Comparison of ENCODE assay signal across 9 cellular contexts in genomic region chr7:51141451-51141971, GRCh38.
DNase-seq lines count a peak whose midpoint lies in the region; ATAC-seq and TF ChIP-seq lines count a peak whose summit lies in the region.
"Had no signal": no experiment of that assay in that cellular context is flagged by ENCODE, and none has a peak within 500 bp of the region (broad histone marks: within the 10 kb centered on the region; RNA-seq: fewer than 3 reads in every experiment).

No MANE protein-coding gene starts in this region.

- POLR2A ChIA-PET in activated CD8-positive, alpha-beta T cell treated with anti-CD3 and anti-CD28 coated beads for 36 hours (lab: Charles Lee), result interaction anchor here (0.6 to 0.9 kb wide), 3 partner anchors 21 to 664 kb away, joined by 3 to 4 read pairs (median 3); no protein-coding TSS in a partner anchor
- POLR2A ChIA-PET in activated CD8-positive, alpha-beta T cell treated with anti-CD3 and anti-CD28 coated beads, Interleukin-2, amount 10 ng/mL, durations not matched to agents 7 days and 5 days (lab: Charles Lee), result interaction anchor here (0.6 kb wide), 1 partner anchor 1053 kb away, joined by 3 read pairs; no protein-coding TSS in a partner anchor

- peak; percentile 69 for TF ChIP-seq CTCF in activated CD8-positive, alpha-beta T cell treated with anti-CD3 and anti-CD28 coated beads for 36 hours (IDR thresholded peaks at IDR 0.05)
- TF ChIP-seq CTCF in lower leg skin (IDR thresholded peaks at IDR 0.05), result no peak

- no peak overlapping the region for H3K4me3 Mint-ChIP-seq in activated CD8-positive, alpha-beta T cell treated with anti-CD3 and anti-CD28 coated beads for 36 hours
- H3K4me3 Mint-ChIP-seq in activated CD8-positive, alpha-beta T cell treated with anti-CD3 and anti-CD28 coated beads, Interleukin-2, amount 10 ng/mL, durations not matched to agents 7 days and 5 days, result no peak overlapping the region
- no peak overlapping the region for H3K4me3 Mint-ChIP-seq in effector memory CD8-positive, alpha-beta T cell
- H3K4me3 Mint-ChIP-seq: activated T-cell treated with anti-CD3 and anti-CD28 coated beads, Interleukin-2, amount 50 U/mL, for 4 hours had no signal

- peaks cover 2% of the 10 kb centered on the region for H3K9me3 Mint-ChIP-seq in activated CD8-positive, alpha-beta T cell treated with anti-CD3 and anti-CD28 coated beads for 36 hours
- H3K9me3 Mint-ChIP-seq in activated CD8-positive, alpha-beta T cell treated with anti-CD3 and anti-CD28 coated beads, Interleukin-2, amount 10 ng/mL, durations not matched to agents 7 days and 5 days (ENCODE audit: insufficient read depth), result no peaks in the 10 kb centered on the region
- H3K9me3 Mint-ChIP-seq in effector memory CD8-positive, alpha-beta T cell, result no peaks in the 10 kb centered on the region
- H3K9me3 Mint-ChIP-seq: activated T-cell treated with anti-CD3 and anti-CD28 coated beads, Interleukin-2, amount 50 U/mL, for 4 hours had no signal

- peaks cover 3% of the 10 kb centered on the region for H3K4me1 Mint-ChIP-seq in activated CD8-positive, alpha-beta T cell treated with anti-CD3 and anti-CD28 coated beads for 36 hours (ENCODE audit: low read depth)
- peaks cover 13% of the 10 kb centered on the region for H3K4me1 Mint-ChIP-seq in activated CD8-positive, alpha-beta T cell treated with anti-CD3 and anti-CD28 coated beads, Interleukin-2, amount 10 ng/mL, durations not matched to agents 7 days and 5 days (ENCODE audit: low read depth)
- H3K4me1 Mint-ChIP-seq in effector memory CD8-positive, alpha-beta T cell (ENCODE audit: low read depth in 2 of 2), result peaks cover 0 to 2% of the 10 kb centered on the region in 2 donors

- no peak overlapping the region for H3K27ac Mint-ChIP-seq in activated CD8-positive, alpha-beta T cell treated with anti-CD3 and anti-CD28 coated beads for 36 hours
- H3K27ac Mint-ChIP-seq in activated CD8-positive, alpha-beta T cell treated with anti-CD3 and anti-CD28 coated beads, Interleukin-2, amount 10 ng/mL, durations not matched to agents 7 days and 5 days, result no peak overlapping the region
- no peak overlapping the region for H3K27ac Mint-ChIP-seq in effector memory CD8-positive, alpha-beta T cell

- TF ChIP-seq POLR2A in lower leg skin (IDR thresholded peaks at IDR 0.05), result no peak

- DNase-seq in activated CD8-positive, alpha-beta T cell treated with anti-CD3 and anti-CD28 coated beads for 36 hours, result peak; percentile 16
- no peak for DNase-seq in activated CD8-positive, alpha-beta T cell treated with anti-CD3 and anti-CD28 coated beads, Interleukin-2, amount 10 ng/mL, durations not matched to agents 7 days and 5 days
- DNase-seq in NCI-H446 treated with DMSO at 0.1 percent for 48 hours (lab: John Stamatoyannopoulos, UW) (peak; percentile 31), dermis microvascular lymphatic vessel endothelial cell (ENCODE audit: low read depth in 2 of 2) (peak; percentile 51 to 75), myocyte (ENCODE audit: low read depth) (peak; percentile 63), lower leg skin (ENCODE audit: low spot score in 2 of 2) (no peak)
- DNase-seq in effector memory CD8-positive, alpha-beta T cell, result no peak
- DNase-seq: activated T-cell treated with anti-CD3 and anti-CD28 coated beads, Interleukin-2, amount 50 U/mL, for 4 hours had no signal

- intact Hi-C loops in activated CD8-positive, alpha-beta T cell treated with anti-CD3 and anti-CD28 coated beads for 36 hours (cut with micrococcal nuclease), result loop anchor here (10.0 kb wide), 1 partner anchor 677 kb away; no protein-coding TSS in a partner anchor
- intact Hi-C loops in lower leg skin (cut with DNase I; ENCODE audit: low total_unique reads), result no loop called here

- no peak overlapping the region for H3K4me3 ChIP-seq in lower leg skin (ENCODE audit: low read depth, poor library complexity, severe bottlenecking)

- 4 to 9% methylated on average over 4 of the region's 4 CpGs for WGBS in lower leg skin, 2 donors

- CTCF ChIA-PET in activated CD8-positive, alpha-beta T cell treated with anti-CD3 and anti-CD28 coated beads for 36 hours (lab: Charles Lee), result interaction anchor here (0.5 to 3.7 kb wide), 40 partner anchors 8 to 1049 kb away, joined by 3 to 33 read pairs (median 4); no protein-coding TSS in a partner anchor
- CTCF ChIA-PET in activated CD8-positive, alpha-beta T cell treated with anti-CD3 and anti-CD28 coated beads, Interleukin-2, amount 10 ng/mL, durations not matched to agents 7 days and 5 days (lab: Charles Lee), result interaction anchor here (0.6 to 3.9 kb wide), 54 partner anchors 8 to 1126 kb away, joined by 3 to 41 read pairs (median 4); no protein-coding TSS in a partner anchor

- H3K36me3 Mint-ChIP-seq in activated CD8-positive, alpha-beta T cell treated with anti-CD3 and anti-CD28 coated beads for 36 hours (ENCODE audit: low read depth), result no peaks in the 10 kb centered on the region
- no peaks in the 10 kb centered on the region for H3K36me3 Mint-ChIP-seq in activated CD8-positive, alpha-beta T cell treated with anti-CD3 and anti-CD28 coated beads, Interleukin-2, amount 10 ng/mL, durations not matched to agents 7 days and 5 days (ENCODE audit: low read depth)
- no peaks in the 10 kb centered on the region for H3K36me3 Mint-ChIP-seq in effector memory CD8-positive, alpha-beta T cell (ENCODE audit: insufficient read depth)

- no peaks in the 10 kb centered on the region for H3K27me3 Mint-ChIP-seq in activated CD8-positive, alpha-beta T cell treated with anti-CD3 and anti-CD28 coated beads for 36 hours
- H3K27me3 Mint-ChIP-seq in activated CD8-positive, alpha-beta T cell treated with anti-CD3 and anti-CD28 coated beads, Interleukin-2, amount 10 ng/mL, durations not matched to agents 7 days and 5 days (ENCODE audit: low read depth), result peaks cover 5% of the 10 kb centered on the region
- peaks cover 19% of the 10 kb centered on the region in 2 donors for H3K27me3 Mint-ChIP-seq in effector memory CD8-positive, alpha-beta T cell

- peak; percentile 24 for ATAC-seq in activated CD8-positive, alpha-beta T cell treated with anti-CD3 and anti-CD28 coated beads for 36 hours
- no peak for ATAC-seq in activated CD8-positive, alpha-beta T cell treated with anti-CD3 and anti-CD28 coated beads, Interleukin-2, amount 10 ng/mL, durations not matched to agents 7 days and 5 days
- no peak for ATAC-seq in HG03354 (IDR thresholded peaks at IDR 0.05; ENCODE audit: poor library complexity, severe bottlenecking, unreplicated experiment)
- ATAC-seq in effector memory CD8-positive, alpha-beta T cell (replicated peaks), result no peak

Comparison
In these comparisons a context has a peak if more than half of its experiments do, and no peak if none do; other contexts are left out.
1. DNase-seq: peak in activated CD8-positive, alpha-beta T cell treated with anti-CD3 and anti-CD28 coated beads for 36 hours (single experiment), NCI-H446 treated with DMSO at 0.1 percent for 48 hours (single experiment), dermis microvascular lymphatic vessel endothelial cell (2 of 2) and myocyte (single experiment); none in activated CD8-positive, alpha-beta T cell treated with anti-CD3 and anti-CD28 coated beads, Interleukin-2, amount 10 ng/mL, durations not matched to agents 7 days and 5 days (single experiment), effector memory CD8-positive, alpha-beta T cell (0 of 3) and lower leg skin (0 of 2).